Comparison of ENCODE assay signal across 33 cellular contexts in the genomic region with DNA sequence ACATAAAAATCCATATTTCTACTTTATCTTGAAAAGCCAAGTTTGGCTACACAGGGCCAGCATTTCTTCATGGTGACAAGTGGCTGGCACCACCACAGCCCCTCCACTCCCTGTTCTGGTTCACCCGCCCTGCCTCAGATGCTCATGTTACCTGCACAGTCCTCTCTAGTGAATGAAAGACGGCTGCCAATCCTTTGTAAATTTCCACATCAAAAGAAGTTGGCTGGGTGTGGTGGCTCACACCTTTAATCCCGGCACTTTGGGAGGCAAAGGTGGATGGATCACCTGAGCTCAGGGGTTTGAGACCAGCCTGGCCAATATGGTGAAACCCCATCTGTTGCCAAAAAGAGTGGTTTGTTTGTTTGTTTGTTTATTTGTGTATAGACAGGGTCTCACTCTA.
"Had no signal": no experiment of that assay in that cellular context is flagged by ENCODE, and none has a peak within 500 bp of the region (broad histone marks: within the 10 kb centered on the region; RNA-seq: fewer than 3 reads in every experiment).

No MANE protein-coding gene starts in this region.

- H3K27ac Mint-ChIP-seq: natural killer cell treated with Interleukin-12 subunit alpha and Interleukin-12 subunit beta and Interleukin-15 and Interleukin-18, amount 100 ng/mL, for 72 hours; nephron progenitor cell; progenitor cell of endocrine pancreas; stimulated activated naive CD8-positive, alpha-beta T cell treated with anti-CD3 and anti-CD28 coated beads, Interleukin-15, amount 100 ng/mL, for 72 hours; type B pancreatic cell had no signal

- H3K9me3 Mint-ChIP-seq: naive thymus-derived CD8-positive, alpha-beta T cell; natural killer cell treated with Interleukin-12 subunit alpha and Interleukin-12 subunit beta and Interleukin-15 and Interleukin-18, amount 100 ng/mL, for 72 hours; stimulated activated memory B cell treated with anti-CD40 and anti-IgM and Interleukin-4, amounts not matched to agents 10 μg/mL and 1 μg/mL and 100 μg/mL, for 72 hours; stimulated activated naive CD8-positive, alpha-beta T cell treated with anti-CD3 and anti-CD28 coated beads, Interleukin-15, amount 100 ng/mL, for 72 hours; type B pancreatic cell had no signal

- H3K27me3 Mint-ChIP-seq: naive thymus-derived CD8-positive, alpha-beta T cell; natural killer cell treated with Interleukin-12 subunit alpha and Interleukin-12 subunit beta and Interleukin-15 and Interleukin-18, amount 100 ng/mL, for 72 hours; stimulated activated memory B cell treated with anti-CD40 and anti-IgM and Interleukin-4, amounts not matched to agents 10 μg/mL and 1 μg/mL and 100 μg/mL, for 72 hours; stimulated activated naive CD8-positive, alpha-beta T cell treated with anti-CD3 and anti-CD28 coated beads, Interleukin-15, amount 100 ng/mL, for 72 hours; type B pancreatic cell had no signal

- H3K27me3 ChIP-seq: neutrophil, ovary, spleen, suprapubic skin, testis, tibial artery, transverse colon, upper lobe of right lung, uterus had no signal

- H3K4me3 Mint-ChIP-seq: natural killer cell treated with Interleukin-12 subunit alpha and Interleukin-12 subunit beta and Interleukin-15 and Interleukin-18, amount 100 ng/mL, for 72 hours; nephron progenitor cell; neural crest cell; stimulated activated memory B cell treated with anti-CD40 and anti-IgM and Interleukin-4, amounts not matched to agents 10 μg/mL and 1 μg/mL and 100 μg/mL, for 72 hours; stimulated activated naive CD8-positive, alpha-beta T cell treated with anti-CD3 and anti-CD28 coated beads, Interleukin-15, amount 100 ng/mL, for 72 hours; type B pancreatic cell had no signal

- ATAC-seq: natural killer cell treated with Interleukin-12 subunit alpha and Interleukin-12 subunit beta and Interleukin-15 and Interleukin-18, amount 100 ng/mL, for 72 hours; psoas muscle; right cardiac atrium; sciatic nerve; stimulated activated memory B cell treated with anti-CD40 and anti-IgM and Interleukin-4, amounts not matched to agents 10 μg/mL and 1 μg/mL and 100 μg/mL, for 72 hours; stimulated activated naive CD8-positive, alpha-beta T cell treated with anti-CD3 and anti-CD28 coated beads, Interleukin-15, amount 100 ng/mL, for 72 hours; stimulated activated naive CD8-positive, alpha-beta T cell treated with anti-CD3 and anti-CD28 coated beads, Interleukin-15, Interleukin-2, amounts not matched to agents 100 U/mL and 50 U/mL, for 24 hours; upper lobe of right lung had no signal

- H3K79me2 ChIP-seq: parathyroid adenoma had no signal

- H3K4me1 Mint-ChIP-seq: nephron progenitor cell had no signal

- H3K4me3 ChIP-seq: ovary, psoas muscle, skin epidermis, smooth muscle cell, spleen, suprapubic skin, testis, tibial artery, transverse colon, upper lobe of right lung, uterus had no signal

- H3K4me1 ChIP-seq: parathyroid adenoma, psoas muscle, suprapubic skin, testis, tibial artery, upper lobe of right lung, uterus had no signal

- H3K9me3 ChIP-seq: neutrophil, ovary, psoas muscle, spleen, suprapubic skin, testis, tibial artery, transverse colon, upper lobe of right lung, uterus had no signal

- H3K36me3 ChIP-seq: neutrophil, ovary, spleen, suprapubic skin, tibial artery, transverse colon, upper lobe of right lung, uterus had no signal

- H3K4me2 ChIP-seq: smooth muscle cell had no signal

- DNase-seq: naive thymus-derived CD8-positive, alpha-beta T cell; nephron progenitor cell; nucleus accumbens; ovary; posterior cingulate gyrus; psoas muscle; right cardiac atrium; spleen; stimulated activated CD4-positive, alpha-beta T cell treated with anti-CD3 and anti-CD28 coated beads, Interleukin-12 subunit alpha, Interleukin-12 subunit beta, amount 100 ng/mL, for 4 hours; stimulated activated CD4-positive, alpha-beta T cell treated with anti-CD3 and anti-CD28 coated beads, Interleukin-1b, Interleukin-23, amount 100 ng/mL, for 48 hours; stimulated activated CD4-positive, alpha-beta T cell treated with anti-CD3 and anti-CD28 coated beads, Interleukin-4, amount 100 ng/mL, for 1 hour; stimulated activated CD4-positive, alpha-beta T cell treated with anti-CD3 and anti-CD28 coated beads, Interleukin-4, amount 100 ng/mL, for 4 hours; stimulated activated CD8-positive, alpha-beta memory T cell treated with anti-CD3 and anti-CD28 coated beads, Interleukin-4, amount 100 ng/mL, for 48 hours; stimulated activated naive CD4-positive, alpha-beta T cell; stimulated activated naive CD8-positive, alpha-beta T cell treated with anti-CD3 and anti-CD28 coated beads, Interleukin-15, amount 100 ng/mL, for 72 hours; stimulated activated naive CD8-positive, alpha-beta T cell treated with anti-CD3 and anti-CD28 coated beads, Interleukin-15, Interleukin-2, amounts not matched to agents 100 U/mL and 50 U/mL, for 24 hours; substantia nigra; testis; tibial artery; transverse colon; upper lobe of right lung; uterus had no signal

- H3K9ac ChIP-seq: parathyroid adenoma had no signal

- H3K27ac ChIP-seq: ovary, parathyroid adenoma, psoas muscle, skin epidermis, spleen, suprapubic skin, testis, tibial artery, transverse colon, upper lobe of right lung, uterus had no signal

- H3K36me3 Mint-ChIP-seq: naive thymus-derived CD8-positive, alpha-beta T cell; natural killer cell treated with Interleukin-12 subunit alpha and Interleukin-12 subunit beta and Interleukin-15 and Interleukin-18, amount 100 ng/mL, for 72 hours; stimulated activated memory B cell treated with anti-CD40 and anti-IgM and Interleukin-4, amounts not matched to agents 10 μg/mL and 1 μg/mL and 100 μg/mL, for 72 hours; type B pancreatic cell had no signal

- H2AFZ ChIP-seq: parathyroid adenoma had no signal
